ENCODE assay signal across 13 cellular contexts in the genomic region with DNA sequence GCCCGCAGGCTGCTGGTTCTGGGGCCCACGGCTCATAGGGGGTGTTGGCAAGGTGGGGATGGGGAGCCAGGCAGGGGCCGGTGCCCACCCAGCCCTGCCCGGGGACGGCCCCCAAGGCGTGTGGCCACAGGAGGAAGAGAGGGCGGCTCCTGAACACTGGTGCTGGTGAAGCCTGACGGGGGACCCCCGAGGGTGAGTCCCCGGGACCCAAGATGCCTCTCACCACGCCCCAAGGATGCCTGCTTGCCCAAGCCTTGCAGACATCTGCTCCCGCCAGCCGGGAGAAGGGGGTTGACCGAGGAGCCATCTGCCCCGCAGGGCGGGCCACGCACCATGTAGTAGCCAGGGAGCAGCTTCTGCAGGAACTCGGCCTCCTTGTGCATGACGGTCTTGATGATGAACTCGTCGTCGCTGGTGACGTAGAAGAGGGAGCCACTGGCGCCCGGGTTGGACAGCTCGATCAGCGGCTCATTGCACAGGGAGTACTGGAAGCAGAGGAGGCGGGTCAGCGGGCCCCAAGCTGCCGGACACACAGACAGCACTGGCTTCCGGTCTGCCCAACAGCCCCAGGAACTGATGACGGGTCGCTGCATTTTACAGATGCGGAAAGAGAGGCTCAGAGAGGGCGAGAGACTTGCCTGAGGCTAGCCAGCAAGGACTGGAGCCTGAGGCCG. TPM values are rescaled to one million over a fixed set of nuclear protein-coding genes. Genes with fewer than 3 reads are reported as not detected.
A peak's percentile ranks its signal among the peaks of the same experiment; 100 is the strongest.
DNase-seq lines count a peak whose midpoint lies in the region; ATAC-seq, FAIRE-seq and TF ChIP-seq lines count a peak whose summit lies in the region.
"Had no signal": no experiment of that assay in that cellular context is flagged by ENCODE, and none has a peak within 500 bp of the region (broad histone marks: within the 10 kb centered on the region; RNA-seq: fewer than 3 reads in every experiment).

No MANE protein-coding gene starts in this region.

- peak; percentile 79 for DNase-seq in EH (ENCODE audit: low read depth)
- DNase-seq in NCI-H226, result peak; percentile 3
- no peak for DNase-seq in chondrocyte (ENCODE audit: low spot score)
- DNase-seq in retina, result peak; percentile 37
- no peak for DNase-seq in GM12891 (ENCODE audit: insufficient read length, low spot score)
- DNase-seq in NCI-H1930 (lab: John Stamatoyannopoulos, UW), result no peak
- no peak for DNase-seq in G401 (ENCODE audit: low spot score)
- DNase-seq: CD8-positive, alpha-beta memory T cell; T-cell had no signal

- H3K4me3 Mint-ChIP-seq in chondrocyte (ENCODE audit: unreplicated experiment), result no peak overlapping the region
- H3K4me3 Mint-ChIP-seq: CD8-positive, alpha-beta memory T cell; T-cell had no signal

- no peaks in the 10 kb centered on the region for H3K27me3 Mint-ChIP-seq in chondrocyte (ENCODE audit: low read depth)
- H3K27me3 Mint-ChIP-seq: CD8-positive, alpha-beta memory T cell; T-cell had no signal

- peaks cover 6% of the 10 kb centered on the region for H3K4me1 Mint-ChIP-seq in chondrocyte (ENCODE audit: low read depth)
- H3K4me1 Mint-ChIP-seq: CD8-positive, alpha-beta memory T cell had no signal

- no peak for TF ChIP-seq POLR2A in GM12891 (IDR thresholded peaks at IDR 0.05; ENCODE audit: low read depth, low read length)

- peaks cover 19% of the 10 kb centered on the region for H3K36me3 Mint-ChIP-seq in chondrocyte (ENCODE audit: low read depth)

- H3K9me3 Mint-ChIP-seq in chondrocyte (ENCODE audit: low read depth), result no peaks in the 10 kb centered on the region
- H3K9me3 Mint-ChIP-seq: activated T-helper 2 cell treated with anti-CD3 and anti-CD28 coated beads, Interferon-gamma antibody, Interleukin-2, Interleukin-4, amounts not matched to agents 10 μg/mL and 5 μg/mL and 100 μg/mL, durations not matched to agents 14 hours and 24 hours and 36 hours; CD8-positive, alpha-beta memory T cell; T-cell had no signal

- in situ Hi-C loops in G401 (cut with HindIII; ENCODE audit: low sequenced_read_pairs), result no loop called here

- peak overlapping the region; percentile 85 for H3K27ac Mint-ChIP-seq in chondrocyte (ENCODE audit: unreplicated experiment)
- H3K27ac Mint-ChIP-seq: activated T-helper 2 cell treated with anti-CD3 and anti-CD28 coated beads, Interferon-gamma antibody, Interleukin-2, Interleukin-4, amounts not matched to agents 10 μg/mL and 5 μg/mL and 100 μg/mL, durations not matched to agents 14 hours and 24 hours and 36 hours; T-cell had no signal

- ATAC-seq in HG02973 (IDR thresholded peaks at IDR 0.05; ENCODE audit: unreplicated experiment), result no peak

- no peak for TF ChIP-seq CTCF in chondrocyte (IDR thresholded peaks at IDR 0.05)

- FAIRE-seq in GM12891 (lab: Jason Lieb, UNC), result no peak
- FAIRE-seq: endothelial cell of umbilical vein, H1 had no signal

TF ChIP-seq in GM12891, 5 proteins besides CTCF, POLR2A, EP300 and RAD21:
- TF ChIP-seq SPI1 (IDR thresholded peaks at IDR 0.05; ENCODE audit: low read depth, low read length) (no peak), POLR2AphosphoS5 (IDR thresholded peaks at IDR 0.05; ENCODE audit: low read depth, low read length) (no peak), TAF1 (IDR thresholded peaks at IDR 0.05; ENCODE audit: low read depth, low read length) (no peak), PAX5 (IDR thresholded peaks at IDR 0.05; ENCODE audit: insufficient read depth, low read length, severe bottlenecking) (no peak), POU2F2 (IDR thresholded peaks at IDR 0.05; ENCODE audit: low read depth, low read length) (no peak)

RNA-seq across cellular contexts. Expression of a gene that starts 29.6 kb away (rescaled TPM):
- 18.6 to 22.0 TPM (median 19.5 TPM) in 3 replicates for total RNA-seq in chondrocyte
- 14.1 TPM for polyA plus RNA-seq in GM12891 (2012; ENCODE audit: low read depth, missing spikeins)
- 43.3 and 47.8 TPM in 2 replicates for total RNA-seq in G401 (2014; rRNA removed; shearing (Covaris generic))

RNA-seq across cellular contexts. Expression of a gene that starts 44.1 kb away (rescaled TPM):
- total RNA-seq in chondrocyte, result 81.0 to 98.4 TPM (median 85.5 TPM) in 3 replicates
- 15.4 TPM for polyA plus RNA-seq in GM12891 (2012; ENCODE audit: low read depth, missing spikeins)
- 5.3 and 13.0 TPM in 2 replicates for total RNA-seq in G401 (2014; rRNA removed; shearing (Covaris generic))

RNA-seq across cellular contexts. Expression of a gene that starts 49.5 kb away (rescaled TPM):
- 5.4 to 5.8 TPM in 2 of 3 replicates, not detected in the other for total RNA-seq in chondrocyte
- polyA plus RNA-seq in GM12891 (2012; ENCODE audit: low read depth, missing spikeins), result 0.09 TPM
- 7.7 and 9.7 TPM in 2 replicates for total RNA-seq in G401 (2014; rRNA removed; shearing (Covaris generic))

RNA-seq across cellular contexts. Expression of a gene that starts 52.0 kb away (rescaled TPM):
- total RNA-seq in chondrocyte, result not detected in 3 replicates
- polyA plus RNA-seq in GM12891 (2012; ENCODE audit: low read depth, missing spikeins), result 0.62 TPM
- 12.4 and 15.1 TPM in 2 replicates for total RNA-seq in G401 (2014; rRNA removed; shearing (Covaris generic))
- total RNA-seq: endothelial cell of umbilical vein had no signal

Comparison
In these comparisons a context has a peak if more than half of its experiments do, and no peak if none do; other contexts are left out.
1. DNase-seq: peak in EH (single experiment), NCI-H226 (single experiment) and retina (single experiment); none in chondrocyte (single experiment), GM12891 (single experiment), NCI-H1930 (0 of 2) and G401 (single experiment).